In the genomic region with DNA sequence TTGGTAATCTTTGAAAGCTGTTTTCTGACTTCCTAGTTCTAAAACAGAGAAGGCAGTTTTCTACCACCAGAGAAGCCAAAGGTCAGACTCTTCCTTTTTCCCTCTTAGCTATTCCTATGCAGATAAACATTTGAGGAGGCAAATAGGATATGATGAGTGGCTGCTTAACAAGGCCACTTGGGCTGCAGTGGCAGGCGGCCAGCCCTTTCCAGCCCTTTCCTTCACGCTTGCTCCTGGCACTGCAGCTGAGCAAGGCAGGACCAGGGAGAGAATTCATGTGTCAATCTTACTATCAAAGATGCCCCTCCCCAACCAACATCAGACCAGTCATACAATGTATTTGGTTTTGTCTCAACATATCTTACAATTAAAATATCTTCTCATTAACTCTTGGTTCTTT, we compare ENCODE assay signal across 20 cellular contexts. TPM values are rescaled to one million over a fixed set of nuclear protein-coding genes. Genes with fewer than 3 reads are reported as not detected.
A peak's percentile ranks its signal among the peaks of the same experiment; 100 is the strongest.
DNase-seq lines count a peak whose midpoint lies in the region; ATAC-seq and TF ChIP-seq lines count a peak whose summit lies in the region.
"Had no signal": no experiment of that assay in that cellular context is flagged by ENCODE, and none has a peak within 500 bp of the region (broad histone marks: within the 10 kb centered on the region; RNA-seq: fewer than 3 reads in every experiment).

No MANE protein-coding gene starts in this region.

- no peak overlapping the region for H3K9ac ChIP-seq in endodermal cell (ENCODE audit: extremely low read depth, low read length, poor library complexity, severe bottlenecking)

- no peaks in the 10 kb centered on the region for H3K4me1 ChIP-seq in BE2C
- H3K4me1 ChIP-seq in lung (ENCODE audit: control insufficient read depth in 2 of 2, insufficient read depth in 2 of 2, low read length in 2 of 2), result peaks cover 2 to 4% of the 10 kb centered on the region in 2 donors
- H3K4me1 ChIP-seq in endodermal cell (ENCODE audit: control insufficient read depth, insufficient read depth, low read length), result peaks cover 8% of the 10 kb centered on the region
- H3K4me1 ChIP-seq: colonic mucosa, psoas muscle, tibial artery had no signal

- H3K4me1 Mint-ChIP-seq in endodermal cell, result peaks cover 25% of the 10 kb centered on the region

- ATAC-seq in lung (ENCODE audit: insufficient read depth, low FRiP score), result no peak
- no peak for ATAC-seq in HG03442 (IDR thresholded peaks at IDR 0.05; ENCODE audit: unreplicated experiment)
- ATAC-seq: activated T-cell treated with anti-CD3 and anti-CD28 coated beads, Interleukin-2, amount 50 U/mL, for 4 hours; GM12878; psoas muscle had no signal

- TF ChIP-seq CTCF in BE2C (IDR thresholded peaks at IDR 0.05; ENCODE audit: low read depth, low read length) (no peak), lung (IDR thresholded peaks at IDR 0.05; ENCODE audit: control extremely low read depth, extremely low read depth) (no peak), endodermal cell (conservative IDR thresholded peaks at IDR 0.05) (no peak)

- no peaks in the 10 kb centered on the region for H3K9me3 Mint-ChIP-seq in endodermal cell
- H3K9me3 Mint-ChIP-seq: activated T-cell treated with anti-CD3 and anti-CD28 coated beads, Interleukin-2, amount 50 U/mL, for 4 hours; HFFc6 had no signal

- H3K4me3 ChIP-seq in BE2C (ENCODE audit: low read depth, low read length), result no peak overlapping the region
- H3K4me3 ChIP-seq in lung, result no peak overlapping the region
- no peak overlapping the region for H3K4me3 ChIP-seq in endodermal cell (ENCODE audit: low read length)
- H3K4me3 ChIP-seq: colonic mucosa, esophagus squamous epithelium, GM12878, psoas muscle, tibial artery had no signal

- no peaks in the 10 kb centered on the region for H3K27me3 Mint-ChIP-seq in endodermal cell (ENCODE audit: insufficient read depth)
- H3K27me3 Mint-ChIP-seq: B cell had no signal

- H3K27ac ChIP-seq in lung (ENCODE audit: low read depth in 1 of 2, low read length in 1 of 2) (no peak overlapping the region), endodermal cell (ENCODE audit: low read depth, low read length) (no peak overlapping the region)
- H3K27ac ChIP-seq: colonic mucosa, esophagus squamous epithelium, psoas muscle, RWPE1, tibial artery had no signal

- H3K4me3 Mint-ChIP-seq in endodermal cell, result no peak overlapping the region
- H3K4me3 Mint-ChIP-seq: activated T-cell treated with anti-CD3 and anti-CD28 coated beads, Interleukin-2, amount 50 U/mL, for 4 hours; B cell; HFFc6 had no signal

- H3K9me3 ChIP-seq in BE2C (no peaks in the 10 kb centered on the region), lung (ENCODE audit: control insufficient read depth in 2 of 2, insufficient read depth in 1 of 2, low read length in 1 of 2) (no peaks in the 10 kb centered on the region), endodermal cell (ENCODE audit: control insufficient read depth, low read length) (no peaks in the 10 kb centered on the region)
- H3K9me3 ChIP-seq: colonic mucosa, esophagus squamous epithelium, psoas muscle, tibial artery had no signal

- H3K27me3 ChIP-seq in BE2C, result no peaks in the 10 kb centered on the region
- H3K27me3 ChIP-seq in lung (ENCODE audit: control insufficient read depth, insufficient read depth), result no peaks in the 10 kb centered on the region
- H3K27me3 ChIP-seq in endodermal cell (ENCODE audit: control insufficient read depth, insufficient read depth, low read length, poor library complexity, severe bottlenecking), result no peaks in the 10 kb centered on the region
- H3K27me3 ChIP-seq: colonic mucosa, esophagus squamous epithelium, tibial artery had no signal

- H3K27ac Mint-ChIP-seq in endodermal cell, result no peak overlapping the region
- H3K27ac Mint-ChIP-seq: B cell, HFFc6 had no signal

- 42 to 71% methylated on average over 2 of the region's 2 CpGs for WGBS in lung, 2 donors
- 93% methylated on average over 2 of the region's 2 CpGs; no CpG with 5 or more reads in 1 of the 2 experiments for WGBS in endodermal cell (ENCODE audit: insufficient coverage in 1 of 2, insufficient read length in 1 of 2), 2 experiments

- H3K36me3 ChIP-seq in BE2C (no peaks in the 10 kb centered on the region), lung (ENCODE audit: control insufficient read depth in 2 of 2, insufficient read depth in 2 of 2, low read length in 2 of 2) (no peaks in the 10 kb centered on the region), endodermal cell (ENCODE audit: control insufficient read depth, insufficient read depth, low read length) (peaks cover 4% of the 10 kb centered on the region)
- H3K36me3 ChIP-seq: colonic mucosa, esophagus squamous epithelium, tibial artery had no signal

- DNase-seq in BE2C (peak; percentile 30), NCI-H1092 (lab: John Stamatoyannopoulos, UW) (peak; percentile 67), cerebellum (ENCODE audit: low spot score) (peak; percentile 24), lung (ENCODE audit: low spot score) (peak; percentile 52), HUDEP-2 (lab: John Stamatoyannopoulos, UW; ENCODE audit: unreplicated experiment in 76 of 76) (no peak), NCI-H69 (lab: John Stamatoyannopoulos, UW) (no peak), endodermal cell (no peak)
- DNase-seq: activated CD4-positive, alpha-beta T cell treated with anti-CD3 and anti-CD28 coated beads for 48 hours; activated T-cell treated with anti-CD3 and anti-CD28 coated beads, Interleukin-2, amount 50 U/mL, for 4 hours; colonic mucosa; EL; esophagus squamous epithelium; HFFc6; NCI-H526; psoas muscle; tibial artery had no signal

- H3K36me3 Mint-ChIP-seq in endodermal cell (ENCODE audit: low read depth), result peaks cover 7% of the 10 kb centered on the region

RNA-seq across cellular contexts. Expression of a gene that starts 36.8 kb away (rescaled TPM):
- polyA plus RNA-seq in BE2C (2012; ENCODE audit: insufficient read depth, insufficient read length, low read depth), result 2.8 TPM
- total RNA-seq in cerebellum (50.4 TPM), lung (10 to 100 TPM; 36.9 to 41.0 TPM), endodermal cell (10 to 100 TPM; 47.5 to 49.7 TPM)
- 10 to 100 TPM in 1 of 2 donors, 1 to 10 TPM in 1; 7.6 to 14.2 TPM for polyA plus RNA-seq in lung
- 51.3 TPM for polyA plus RNA-seq in endodermal cell (2013, experiment 1 of 2)
- 43.0 TPM for polyA plus RNA-seq in endodermal cell (2013, experiment 2 of 2)

Comparison
In these comparisons a context has a peak if more than half of its experiments do, and no peak if none do; other contexts are left out.
1. DNase-seq: peak in BE2C (single experiment), NCI-H1092 (single experiment), cerebellum (single experiment) and lung (single experiment); none in HUDEP-2 (0 of 76), NCI-H69 (single experiment) and endodermal cell (single experiment).